In genomic region chr10:109417803-109418202, GRCh38 we compare ENCODE assay signal across 9 cellular contexts.
"Had no signal": no experiment of that assay in that cellular context is flagged by ENCODE, and none has a peak within 500 bp of the region (broad histone marks: within the 10 kb centered on the region; RNA-seq: fewer than 3 reads in every experiment).

No MANE protein-coding gene starts in this region.

- H3K9me3 ChIP-seq: HAP-1 had no signal

- H3K36me3 ChIP-seq: HAP-1 had no signal

- H3K4me3 ChIP-seq: GM23248, HAP-1 had no signal

- DNase-seq: GM23248, GOT3, H7, HFFc6, KBM-7 had no signal

- H2AFZ ChIP-seq: GM23248 had no signal

- H3K9ac ChIP-seq: GM23248 had no signal

- ATAC-seq: HCT116, HepG2 had no signal

- H3K4me1 ChIP-seq: HAP-1 had no signal

- H3K27ac ChIP-seq: GM23248, HL-60 had no signal
